17 cellular contexts compared by ENCODE assay signal in genomic region chr2:121214296-121214695, GRCh38.
DNase-seq lines count a peak whose midpoint lies in the region; ATAC-seq, FAIRE-seq and TF ChIP-seq lines count a peak whose summit lies in the region.
"Had no signal": no experiment of that assay in that cellular context is flagged by ENCODE, and none has a peak within 500 bp of the region (broad histone marks: within the 10 kb centered on the region; RNA-seq: fewer than 3 reads in every experiment).

No MANE protein-coding gene starts in this region.

- TF ChIP-seq CTCF in RWPE1 (conservative IDR thresholded peaks at IDR 0.05; ENCODE audit: low read depth) (no peak), kidney (IDR thresholded peaks at IDR 0.05; ENCODE audit: borderline replicate concordance, extremely low read depth, insufficient read depth) (no peak), spleen (IDR thresholded peaks at IDR 0.05 in 8 of 11, conservative IDR thresholded peaks at IDR 0.05 in 3 of 11) (no peak)

- ATAC-seq in HG02981 (IDR thresholded peaks at IDR 0.05; ENCODE audit: unreplicated experiment), result no peak
- ATAC-seq: GM23338 had no signal

- intact Hi-C loops in kidney (cut with DNase I), result no loop called here
- intact Hi-C loops in spleen (cut with DNase I; ENCODE audit: low total_unique reads), result no loop called here

- POLR2A ChIA-PET in RWPE1 (lab: Yijun Ruan, JAX; ENCODE audit: low non-redundant PET), result no interaction called here

- no peak overlapping the region for H3K9ac ChIP-seq in kidney (ENCODE audit: low read length in 2 of 2)

- H3K9me3 ChIP-seq in kidney (ENCODE audit: control insufficient read depth in 1 of 2, low read length in 2 of 2), result no peaks in the 10 kb centered on the region
- no peaks in the 10 kb centered on the region for H3K9me3 ChIP-seq in spleen

- H3K36me3 ChIP-seq in kidney (ENCODE audit: control insufficient read depth in 1 of 2, insufficient read depth in 2 of 2, low read length in 2 of 2) (peaks cover 9 to 17% of the 10 kb centered on the region in 2 donors), spleen (no peaks in the 10 kb centered on the region)

- CTCF ChIA-PET in RWPE1 (lab: Yijun Ruan, JAX), result no interaction called here

- FAIRE-seq in kidney (lab: Jason Lieb, UNC), result no peak
- FAIRE-seq: GM12891, GM18507, H54 had no signal

- WGBS in spleen, 5 donors, result 90 to 94% (median 91%) methylated on average over 9 to 10 of the region's 10 CpGs

- H3K4me1 ChIP-seq in kidney (ENCODE audit: control insufficient read depth in 1 of 2, insufficient read depth in 1 of 2, low read depth in 1 of 2, low read length in 2 of 2) (peaks cover 12 to 38% of the 10 kb centered on the region in 2 donors), spleen (no peaks in the 10 kb centered on the region)

- no peak for DNase-seq in RWPE1 (ENCODE audit: low spot score)
- peak; percentile 66 for DNase-seq in kidney
- peak; percentile 47 for DNase-seq in spleen
- DNase-seq in HT-29 (ENCODE audit: low spot score), result no peak
- no peak for DNase-seq in NCI-H1417 (lab: John Stamatoyannopoulos, UW)
- DNase-seq: C1 segment of cervical spinal cord; Calu3; CD4-positive, alpha-beta memory T cell; DMS53; DMS79 treated with DMSO at 0.1 percent for 48 hours; GF-D8; HCEC 1CT had no signal

- peak overlapping the region; percentile 57 for H3K27ac ChIP-seq in RWPE1
- peak overlapping the region; percentile 65 to 87 for H3K27ac ChIP-seq in kidney (ENCODE audit: low read depth in 2 of 2, low read length in 2 of 2)
- no peak overlapping the region for H3K27ac ChIP-seq in spleen

- TF ChIP-seq POLR2A in spleen (IDR thresholded peaks at IDR 0.05), result no peak

- H3K4me3 ChIP-seq in kidney (ENCODE audit: low read length in 2 of 2), result no peak overlapping the region
- H3K4me3 ChIP-seq in spleen, result no peak overlapping the region
- H3K4me3 ChIP-seq: GM23338 had no signal

- peaks cover 0 to 4% (median 0%) of the 10 kb centered on the region in 7 donors for H3K27me3 ChIP-seq in spleen (replicated peaks in 1 of 7)

Comparison
In these comparisons a context has a peak if more than half of its experiments do, and no peak if none do; other contexts are left out.
1. DNase-seq: peak in kidney (single experiment) and spleen (single experiment); none in RWPE1 (single experiment), HT-29 (single experiment) and NCI-H1417 (0 of 3).
2. H3K27ac ChIP-seq: peak in RWPE1 (single experiment) and kidney (2 of 2); none in spleen (0 of 8).